In genomic region chr2:43595603-43596412, GRCh38 we compare ENCODE assay signal across 8 cellular contexts. TPM values are rescaled to one million over a fixed set of nuclear protein-coding genes. Genes with fewer than 3 reads are reported as not detected.
A peak's percentile ranks its signal among the peaks of the same experiment; 100 is the strongest.
DNase-seq lines count a peak whose midpoint lies in the region; ATAC-seq and TF ChIP-seq lines count a peak whose summit lies in the region.

TSS of gene THADA (minus strand) at chr2:43596038. CDS start at chr2:43592392, 3,646 bp downstream.

- DNase-seq in GM13977 (ENCODE audit: low spot score) (peak; percentile 93), NCI-H1694 (lab: John Stamatoyannopoulos, UW) (peak; percentile 97), amygdala (lab: John Stamatoyannopoulos, UW) (peak; percentile 65 to 99 (median 96)), left ventricle myocardium inferior (peak; percentile 99), prostate gland (ENCODE audit: low spot score) (peak; percentile 99)

- no peaks in the 10 kb centered on the region for H3K27me3 Mint-ChIP-seq in T-helper 1 cell treated with Interleukin-12 subunit alpha and Interleukin-12 subunit beta and Interleukin-4 antibody, amounts not matched to agents 30 μg/mL and 1 μg/mL, for 36 hours (ENCODE audit: low read depth)

- in situ Hi-C loops in GM13977 (cut with MboI; ENCODE audit: low pct_unique_long_range_greater_than_20kb, low sequenced_read_pairs, unreplicated experiment), result no loop called here

- no peak for TF ChIP-seq CTCF in GM13977 (IDR thresholded peaks at IDR 0.05; ENCODE audit: extremely low read depth, insufficient read depth, missing control alignments)
- no peak for TF ChIP-seq CTCF in left ventricle myocardium inferior (IDR thresholded peaks at IDR 0.05; ENCODE audit: borderline replicate concordance)
- peak in 1 of 4 experiments; percentile 6 for TF ChIP-seq CTCF in prostate gland (IDR thresholded peaks at IDR 0.05)

- TF ChIP-seq POLR2A in prostate gland (IDR thresholded peaks at IDR 0.05), result peak; percentile 87

- no peaks in the 10 kb centered on the region for H3K27me3 ChIP-seq in left ventricle myocardium inferior (ENCODE audit: low read depth)
- H3K27me3 ChIP-seq in prostate gland (replicated peaks; ENCODE audit: insufficient read depth), result no peaks in the 10 kb centered on the region

- peak within 1 kb of the TSS; percentile 92 for H3K27ac ChIP-seq in left ventricle myocardium inferior (replicated peaks)
- peak within 1 kb of the TSS; percentile 87 to 92 for H3K27ac ChIP-seq in prostate gland
- H3K27ac ChIP-seq in urinary bladder (ENCODE audit: low read depth), result peak within 1 kb of the TSS; percentile 87

- intact Hi-C loops in left ventricle myocardium inferior (cut with micrococcal nuclease) (no loop called here), prostate gland (cut with DNase I) (no loop called here)

- H3K27ac Mint-ChIP-seq in T-helper 1 cell treated with Interleukin-12 subunit alpha and Interleukin-12 subunit beta and Interleukin-4 antibody, amounts not matched to agents 30 μg/mL and 1 μg/mL, for 36 hours, result peak within 1 kb of the TSS; percentile 95

- H3K36me3 ChIP-seq in left ventricle myocardium inferior (peaks cover 12% of the 10 kb centered on the region), prostate gland (no peaks in the 10 kb centered on the region), urinary bladder (ENCODE audit: insufficient read depth) (peaks cover 3% of the 10 kb centered on the region)

- under 1% methylated on average over 52 of the region's 52 CpGs for WGBS in prostate gland
- under 1% methylated on average over 52 of the region's 52 CpGs for WGBS in urinary bladder

- H3K36me3 Mint-ChIP-seq in T-helper 1 cell treated with Interleukin-12 subunit alpha and Interleukin-12 subunit beta and Interleukin-4 antibody, amounts not matched to agents 30 μg/mL and 1 μg/mL, for 36 hours (ENCODE audit: low read depth), result peaks cover 7% of the 10 kb centered on the region

- peaks cover 19% of the 10 kb centered on the region for H3K4me1 Mint-ChIP-seq in T-helper 1 cell treated with Interleukin-12 subunit alpha and Interleukin-12 subunit beta and Interleukin-4 antibody, amounts not matched to agents 30 μg/mL and 1 μg/mL, for 36 hours (ENCODE audit: low read depth)

- H3K4me1 ChIP-seq in left ventricle myocardium inferior, result peaks cover 25% of the 10 kb centered on the region
- peaks cover 6% of the 10 kb centered on the region for H3K4me1 ChIP-seq in prostate gland (replicated peaks)
- no peaks in the 10 kb centered on the region for H3K4me1 ChIP-seq in urinary bladder (ENCODE audit: insufficient read depth)

- peak within 1 kb of the TSS; percentile 91 for H3K4me3 Mint-ChIP-seq in T-helper 1 cell treated with Interleukin-12 subunit alpha and Interleukin-12 subunit beta and Interleukin-4 antibody, amounts not matched to agents 30 μg/mL and 1 μg/mL, for 36 hours

- H3K9me3 Mint-ChIP-seq in T-helper 1 cell treated with Interleukin-12 subunit alpha and Interleukin-12 subunit beta and Interleukin-4 antibody, amounts not matched to agents 30 μg/mL and 1 μg/mL, for 36 hours, result no peaks in the 10 kb centered on the region

- peak; percentile 98 for ATAC-seq in HG02884 (IDR thresholded peaks at IDR 0.05; ENCODE audit: unreplicated experiment)

- H3K9me3 ChIP-seq in left ventricle myocardium inferior (replicated peaks) (no peaks in the 10 kb centered on the region), prostate gland (no peaks in the 10 kb centered on the region)

- H3K4me3 ChIP-seq in left ventricle myocardium inferior, result peak within 1 kb of the TSS; percentile 86
- H3K4me3 ChIP-seq in prostate gland, result peak within 1 kb of the TSS; percentile 68 to 83
- peak within 1 kb of the TSS; percentile 58 for H3K4me3 ChIP-seq in urinary bladder (ENCODE audit: low read depth, low read length)

RNA-seq across cellular contexts. Expression of gene THADA, which starts in this region (rescaled TPM):
- 15.4 TPM for total RNA-seq in left ventricle myocardium inferior
- 10 to 100 TPM; 41.1 to 54.3 TPM for total RNA-seq in prostate gland
- 71.6 TPM for total RNA-seq in urinary bladder
- 12.2 TPM for polyA plus RNA-seq in urinary bladder

Comparison
In these comparisons a context has a peak if more than half of its experiments do, and no peak if none do; other contexts are left out.
1. Peak in every context shown above with its lines: DNase-seq, ATAC-seq, H3K4me3 ChIP-seq and H3K27ac ChIP-seq.